Comparison of ENCODE assay signal across 8 cellular contexts in the genomic region with DNA sequence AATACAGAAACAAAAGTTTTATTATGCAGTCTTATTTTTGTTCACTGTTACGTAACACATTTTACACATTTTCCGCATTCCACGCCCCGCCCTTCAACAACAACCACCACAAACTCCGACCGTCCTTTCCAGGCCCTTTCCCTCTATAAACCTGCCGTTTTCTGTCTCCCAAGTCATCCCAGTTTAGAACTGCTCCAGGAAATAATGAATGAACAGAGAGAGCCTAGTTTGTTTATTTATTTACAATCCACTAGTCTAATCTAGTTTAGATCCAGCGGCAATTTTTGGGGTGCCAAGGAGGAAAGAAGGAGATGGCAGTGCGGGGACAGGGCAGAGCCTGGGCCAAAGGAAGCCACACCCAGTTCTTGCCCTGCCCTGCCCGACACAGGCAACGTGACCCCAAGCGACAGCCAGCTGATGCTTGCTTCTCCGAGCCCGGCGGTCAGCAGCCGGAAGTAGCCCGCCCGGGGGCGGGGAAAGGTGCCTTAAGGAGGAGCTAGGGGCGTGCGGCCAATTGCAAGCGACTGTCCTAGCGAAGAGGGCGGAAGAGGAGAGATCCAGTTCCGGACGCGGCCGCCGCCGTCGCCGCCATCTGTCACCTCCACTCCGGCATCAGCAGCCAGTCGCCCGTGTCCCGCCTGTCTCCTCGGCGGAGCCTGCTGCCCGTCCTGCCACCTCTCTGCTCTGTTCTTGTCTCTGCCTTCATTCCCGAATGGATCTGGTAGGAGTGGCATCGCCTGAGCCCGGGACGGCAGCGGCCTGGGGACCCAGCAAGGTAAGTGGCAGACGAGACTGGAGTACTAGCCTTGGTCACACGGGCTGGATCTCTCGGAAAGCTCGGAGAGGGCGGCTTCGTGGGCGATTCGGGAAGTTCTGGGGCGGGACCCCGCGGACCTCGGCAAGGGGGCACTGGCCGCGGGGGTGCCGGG. TPM values are rescaled to one million over a fixed set of nuclear protein-coding genes. Genes with fewer than 3 reads are reported as not detected.
DNase-seq lines count a peak whose midpoint lies in the region; ATAC-seq and TF ChIP-seq lines count a peak whose summit lies in the region.

A gene with protein sequence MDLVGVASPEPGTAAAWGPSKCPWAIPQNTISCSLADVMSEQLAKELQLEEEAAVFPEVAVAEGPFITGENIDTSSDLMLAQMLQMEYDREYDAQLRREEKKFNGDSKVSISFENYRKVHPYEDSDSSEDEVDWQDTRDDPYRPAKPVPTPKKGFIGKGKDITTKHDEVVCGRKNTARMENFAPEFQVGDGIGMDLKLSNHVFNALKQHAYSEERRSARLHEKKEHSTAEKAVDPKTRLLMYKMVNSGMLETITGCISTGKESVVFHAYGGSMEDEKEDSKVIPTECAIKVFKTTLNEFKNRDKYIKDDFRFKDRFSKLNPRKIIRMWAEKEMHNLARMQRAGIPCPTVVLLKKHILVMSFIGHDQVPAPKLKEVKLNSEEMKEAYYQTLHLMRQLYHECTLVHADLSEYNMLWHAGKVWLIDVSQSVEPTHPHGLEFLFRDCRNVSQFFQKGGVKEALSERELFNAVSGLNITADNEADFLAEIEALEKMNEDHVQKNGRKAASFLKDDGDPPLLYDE (plus strand): TSS at position 560 of the 929 bp plus-strand sequence. CDS start 153 bp downstream, at position 713.

- intact Hi-C loops in Panc1 (cut with micrococcal nuclease; ENCODE audit: unreplicated experiment), result no loop called here

- peaks cover 22% of the 10 kb centered on the region for H3K4me1 ChIP-seq in Panc1 (ENCODE audit: control insufficient read depth, insufficient read depth, low read length)
- no peaks in the 10 kb centered on the region for H3K4me1 ChIP-seq in esophagus (ENCODE audit: control insufficient read depth in 2 of 2, insufficient read depth in 2 of 2, low read length in 1 of 2)
- H3K4me1 ChIP-seq in muscle layer of colon (ENCODE audit: insufficient read depth, low read length), result peaks cover 28% of the 10 kb centered on the region

- H3K27me3 ChIP-seq in Panc1 (ENCODE audit: control insufficient read depth, insufficient read depth, low read length) (no peaks in the 10 kb centered on the region), esophagus (ENCODE audit: control insufficient read depth in 1 of 2, insufficient read depth in 2 of 2, low read length in 2 of 2) (no peaks in the 10 kb centered on the region), muscle layer of colon (ENCODE audit: control insufficient read depth in 1 of 2, insufficient read depth in 2 of 2, low read length in 2 of 2) (no peaks in the 10 kb centered on the region)

- no peaks in the 10 kb centered on the region for H3K36me3 Mint-ChIP-seq in activated T-cell treated with anti-CD3 and anti-CD28 coated beads, Interleukin-2, amount 50 U/mL, for 4 hours (ENCODE audit: insufficient read depth)

- WGBS in esophagus, 2 donors, result 1% methylated on average over 59 of the region's 59 CpGs

- no peaks in the 10 kb centered on the region for H3K9me3 Mint-ChIP-seq in activated T-cell treated with anti-CD3 and anti-CD28 coated beads, Interleukin-2, amount 50 U/mL, for 4 hours

- H3K4me3 ChIP-seq in Panc1 (ENCODE audit: low read depth in 2 of 2, low read length in 2 of 2) (peak within 1 kb of the TSS; percentile 96 to 97), esophagus (ENCODE audit: low read depth in 1 of 2, low read length in 2 of 2) (peak within 1 kb of the TSS; percentile 87 to 97), muscle layer of colon (ENCODE audit: low read depth in 1 of 2, low read length in 2 of 2) (peak within 1 kb of the TSS; percentile 97 to 100)

- H3K4me1 Mint-ChIP-seq in activated T-cell treated with anti-CD3 and anti-CD28 coated beads, Interleukin-2, amount 50 U/mL, for 4 hours (ENCODE audit: low read depth), result peaks cover 49% of the 10 kb centered on the region

- H3K27ac ChIP-seq in Panc1 (ENCODE audit: low read length), result peak within 1 kb of the TSS; percentile 96
- peak within 1 kb of the TSS; percentile 97 to 99 for H3K27ac ChIP-seq in esophagus (ENCODE audit: low read depth in 2 of 2, low read length in 1 of 2)
- peak within 1 kb of the TSS; percentile 97 for H3K27ac ChIP-seq in muscle layer of colon (ENCODE audit: low read depth, low read length)

- peak; percentile 98 for DNase-seq in DMS53 (lab: John Stamatoyannopoulos, UW)
- DNase-seq in KG1 (lab: John Stamatoyannopoulos, UW), result peak; percentile 86
- peak; percentile 80 for DNase-seq in Panc1 (ENCODE audit: low read depth, low spot score)
- peak; percentile 76 for DNase-seq in activated T-cell treated with anti-CD3 and anti-CD28 coated beads, Interleukin-2, amount 50 U/mL, for 4 hours
- peak; percentile 84 for DNase-seq in stimulated activated CD8-positive, alpha-beta memory T cell treated with anti-CD3 and anti-CD28 coated beads, Interleukin-7, amount 100 ng/mL, for 24 hours (ENCODE audit: low read depth)

- in situ Hi-C loops in Panc1 (cut with HindIII; ENCODE audit: low pct_unique_long_range_greater_than_20kb, low sequenced_read_pairs), result no loop called here

- POLR2A ChIA-PET in Panc1 (lab: Charles Lee), result interaction anchor here (0.7 kb wide), 1 partner anchor 51 kb away, joined by 4 read pairs; no protein-coding TSS in a partner anchor

- H3K36me3 ChIP-seq in Panc1 (ENCODE audit: control insufficient read depth, insufficient read depth, low read length) (peaks cover 15% of the 10 kb centered on the region), esophagus (ENCODE audit: control insufficient read depth in 2 of 2, insufficient read depth in 2 of 2, low read length in 1 of 2) (peaks cover 0 to 2% of the 10 kb centered on the region in 2 donors), muscle layer of colon (ENCODE audit: insufficient read depth, low read length) (no peaks in the 10 kb centered on the region)

- no TSS peak for BruUV-seq in Panc1 (replicated peaks; lab: Mats Ljungman, UMichigan)

- CTCF ChIA-PET in Panc1 (lab: Charles Lee), result interaction anchor here (0.5 kb wide), 1 partner anchor 361 kb away, joined by 5 read pairs; no protein-coding TSS in a partner anchor

- TF ChIP-seq CTCF in Panc1 (IDR thresholded peaks at IDR 0.05), result no peak

- peak within 1 kb of the TSS; percentile 86 for H3K9ac ChIP-seq in muscle layer of colon (ENCODE audit: low read length)

- H3K4me3 Mint-ChIP-seq in activated T-cell treated with anti-CD3 and anti-CD28 coated beads, Interleukin-2, amount 50 U/mL, for 4 hours, result peak within 1 kb of the TSS; percentile 97

- H3K9me3 ChIP-seq in Panc1 (ENCODE audit: control insufficient read depth, insufficient read depth, low read depth, low read length), result no peaks in the 10 kb centered on the region
- H3K9me3 ChIP-seq in esophagus (ENCODE audit: control insufficient read depth in 2 of 2, insufficient read depth in 1 of 2, low read depth in 1 of 2, low read length in 1 of 2), result peaks cover 0 to 1% of the 10 kb centered on the region in 2 donors
- no peaks in the 10 kb centered on the region for H3K9me3 ChIP-seq in muscle layer of colon (ENCODE audit: low read length)

- no peaks in the 10 kb centered on the region for H3K27me3 Mint-ChIP-seq in activated T-cell treated with anti-CD3 and anti-CD28 coated beads, Interleukin-2, amount 50 U/mL, for 4 hours (ENCODE audit: low read depth)

- ATAC-seq in GM21723 (IDR thresholded peaks at IDR 0.05; ENCODE audit: unreplicated experiment) (peak; percentile 96), Panc1 (peak; percentile 99)
- ATAC-seq in activated T-cell treated with anti-CD3 and anti-CD28 coated beads, Interleukin-2, amount 50 U/mL, for 4 hours, result peak; percentile 97 to 98

RNA-seq across cellular contexts. Expression of the gene that starts here (rescaled TPM):
- 74.7 TPM for total RNA-seq in Panc1 (2021; ENCODE audit: unreplicated experiment)
- polyA plus RNA-seq in Panc1 (2012; ENCODE audit: insufficient read length), result 44.8 TPM
- 10 to 100 TPM; 42.9 to 55.4 (median 50.8) TPM for total RNA-seq in activated T-cell treated with anti-CD3 and anti-CD28 coated beads, Interleukin-2, amount 50 U/mL, for 4 hours
- 100 to 1,000 TPM in 1 of 2 donors, 10 to 100 TPM in 1; 74.1 to 147 TPM for polyA plus RNA-seq in esophagus

Comparison
In these comparisons a context has a peak if more than half of its experiments do, and no peak if none do; other contexts are left out.
1. Peak in every context shown above with its lines: DNase-seq, ATAC-seq, H3K4me3 ChIP-seq and H3K27ac ChIP-seq.